8 cellular contexts compared by ENCODE assay signal in genomic region chr15:25508369-25509002, GRCh38.
DNase-seq lines count a peak whose midpoint lies in the region; ATAC-seq and TF ChIP-seq lines count a peak whose summit lies in the region.

No MANE protein-coding gene starts in this region.

- TF ChIP-seq POLR2A in HCT116 (IDR thresholded peaks at IDR 0.05; ENCODE audit: borderline replicate concordance, extremely low read depth, insufficient read depth, insufficient read length) (no peak), uterus (IDR thresholded peaks at IDR 0.05) (no peak)

- no peak overlapping the region for H3K4me2 ChIP-seq in HCT116 (ENCODE audit: low read length)

- no TSS peak for BruUV-seq in HCT116 (replicated peaks; lab: Mats Ljungman, UMichigan)

- H3K36me3 ChIP-seq in HCT116 (ENCODE audit: control insufficient read depth in 1 of 2, insufficient read depth in 2 of 2, low read length in 2 of 2) (no peaks in the 10 kb centered on the region), uterus (no peaks in the 10 kb centered on the region)

- no peak for ATAC-seq in HCT116
- ATAC-seq in activated CD8-positive, alpha-beta T cell treated with anti-CD3 and anti-CD28 coated beads, Interleukin-2, amount 10 ng/mL, durations not matched to agents 7 days and 5 days, result no peak
- no peak for ATAC-seq in GM21360 (IDR thresholded peaks at IDR 0.05; ENCODE audit: unreplicated experiment)
- no peak for ATAC-seq in T-helper 17 cell

- H3K4me1 ChIP-seq in HCT116 (ENCODE audit: control insufficient read depth in 1 of 2, insufficient read depth in 2 of 2, low read length in 2 of 2) (no peaks in the 10 kb centered on the region), uterus (no peaks in the 10 kb centered on the region)

- no peaks in the 10 kb centered on the region for H3K9me3 Mint-ChIP-seq in activated CD8-positive, alpha-beta T cell treated with anti-CD3 and anti-CD28 coated beads, Interleukin-2, amount 10 ng/mL, durations not matched to agents 7 days and 5 days (ENCODE audit: insufficient read depth)

- H3K4me1 Mint-ChIP-seq in activated CD8-positive, alpha-beta T cell treated with anti-CD3 and anti-CD28 coated beads, Interleukin-2, amount 10 ng/mL, durations not matched to agents 7 days and 5 days (ENCODE audit: low read depth), result no peaks in the 10 kb centered on the region
- H3K4me1 Mint-ChIP-seq in T-helper 17 cell, result peaks cover 3% of the 10 kb centered on the region

- H3K9me3 ChIP-seq in HCT116 (ENCODE audit: control insufficient read depth in 1 of 2, insufficient read depth in 1 of 2, low read depth in 1 of 2, low read length in 2 of 2) (peaks cover 0 to 5% of the 10 kb centered on the region in 2 experiments; a peak in 1 of 4 replicates), uterus (no peaks in the 10 kb centered on the region), T-helper 17 cell (ENCODE audit: control insufficient read depth, low read length, poor library complexity, severe bottlenecking) (no peaks in the 10 kb centered on the region)

- H3K79me2 ChIP-seq in HCT116 (ENCODE audit: insufficient read depth, low read length), result no peaks in the 10 kb centered on the region

- H2AFZ ChIP-seq in HCT116 (ENCODE audit: low read depth, low read length, poor library complexity, severe bottlenecking), result no peak overlapping the region

- H3K36me3 Mint-ChIP-seq in activated CD8-positive, alpha-beta T cell treated with anti-CD3 and anti-CD28 coated beads, Interleukin-2, amount 10 ng/mL, durations not matched to agents 7 days and 5 days (ENCODE audit: low read depth), result no peaks in the 10 kb centered on the region
- no peaks in the 10 kb centered on the region for H3K36me3 Mint-ChIP-seq in T-helper 17 cell (ENCODE audit: low read depth)

- no peaks in the 10 kb centered on the region for H3K27me3 ChIP-seq in HCT116 (ENCODE audit: insufficient read depth, low read length)
- H3K27me3 ChIP-seq in uterus, result no peaks in the 10 kb centered on the region

- DNase-seq in CMK (ENCODE audit: low read depth), result peak; percentile 7
- DNase-seq in HCT116 (ENCODE audit: low read depth, low spot score), result peak; percentile 1
- DNase-seq in activated CD8-positive, alpha-beta T cell treated with anti-CD3 and anti-CD28 coated beads, Interleukin-2, amount 10 ng/mL, durations not matched to agents 7 days and 5 days, result peak; percentile 22
- peak; percentile 68 for DNase-seq in inferior parietal cortex (ENCODE audit: extremely low spot score)
- no peak for DNase-seq in uterus
- no peak for DNase-seq in T-helper 17 cell
- no peak for DNase-seq in islet precursor cell

- H3K9me2 ChIP-seq in HCT116 (ENCODE audit: insufficient read depth), result no peaks in the 10 kb centered on the region

- intact Hi-C loops in HCT116 (cut with micrococcal nuclease), result no loop called here
- intact Hi-C loops in uterus (cut with DNase I; ENCODE audit: low total_unique reads), result no loop called here

- peak; percentile 26; the same call in 1 of the 2 replicates for TF ChIP-seq RAD21 in HCT116 (IDR thresholded peaks at IDR 0.05; ENCODE audit: low read depth)

- no peak overlapping the region for H3K4me3 ChIP-seq in HCT116 (replicated peaks in 1 of 2; ENCODE audit: low read depth in 1 of 2, low read length in 2 of 2)
- H3K4me3 ChIP-seq in uterus, result no peak overlapping the region

- H3K27me3 Mint-ChIP-seq in activated CD8-positive, alpha-beta T cell treated with anti-CD3 and anti-CD28 coated beads, Interleukin-2, amount 10 ng/mL, durations not matched to agents 7 days and 5 days (ENCODE audit: low read depth), result no peaks in the 10 kb centered on the region
- H3K27me3 Mint-ChIP-seq in T-helper 17 cell, result peaks cover 35% of the 10 kb centered on the region

- H3K27ac ChIP-seq in HCT116 (ENCODE audit: low read depth, low read length), result no peak overlapping the region
- H3K27ac ChIP-seq in uterus, result no peak overlapping the region

- no peak overlapping the region for H3K27ac Mint-ChIP-seq in activated CD8-positive, alpha-beta T cell treated with anti-CD3 and anti-CD28 coated beads, Interleukin-2, amount 10 ng/mL, durations not matched to agents 7 days and 5 days
- H3K27ac Mint-ChIP-seq in T-helper 17 cell, result no peak overlapping the region

- H4K20me1 ChIP-seq in HCT116 (ENCODE audit: insufficient read depth), result no peaks in the 10 kb centered on the region

- CTCF ChIA-PET in HCT116 (lab: Charles Lee), result interaction anchor here (0.6 to 1.1 kb wide), 4 partner anchors 68 to 1367 kb away, joined by 3 to 4 read pairs (median 4); no protein-coding TSS in a partner anchor
- CTCF ChIA-PET in activated CD8-positive, alpha-beta T cell treated with anti-CD3 and anti-CD28 coated beads, Interleukin-2, amount 10 ng/mL, durations not matched to agents 7 days and 5 days (lab: Charles Lee), result interaction anchor here (0.7 to 1.9 kb wide), 12 partner anchors 8 to 1356 kb away, joined by 3 to 20 read pairs (median 4); no protein-coding TSS in a partner anchor

- RAD21 ChIA-PET in HCT116 (lab: Charles Lee; ENCODE audit: low non-redundant PET in 1 of 2, low total read pairs in 2 of 2, uncharacterized antibody in 2 of 2, unreplicated experiment in 2 of 2), result interaction anchor here in 1 of 2 experiments (0.6 to 0.7 kb wide), 2 partner anchors 442 to 516 kb away, joined by 3 read pairs; no protein-coding TSS in a partner anchor

- POLR2A ChIA-PET in HCT116 (lab: Charles Lee), result no interaction called here
- POLR2A ChIA-PET in activated CD8-positive, alpha-beta T cell treated with anti-CD3 and anti-CD28 coated beads, Interleukin-2, amount 10 ng/mL, durations not matched to agents 7 days and 5 days (lab: Charles Lee), result no interaction called here

- H3K9ac ChIP-seq in HCT116 (ENCODE audit: low read length), result no peak overlapping the region

- peak in 2 of 3 experiments; percentile 51 to 71; a peak in 4 of 6 replicates for TF ChIP-seq CTCF in HCT116 (IDR thresholded peaks at IDR 0.05 in 2 of 3, conservative IDR thresholded peaks at IDR 0.05 in 1 of 3; ENCODE audit: borderline replicate concordance in 1 of 3, insufficient read depth in 1 of 3, low read depth in 2 of 3, low read length in 2 of 3)
- peak; percentile 54 to 67 (median 61) for TF ChIP-seq CTCF in uterus (IDR thresholded peaks at IDR 0.05)

- no peak overlapping the region for H3K4me3 Mint-ChIP-seq in activated CD8-positive, alpha-beta T cell treated with anti-CD3 and anti-CD28 coated beads, Interleukin-2, amount 10 ng/mL, durations not matched to agents 7 days and 5 days
- H3K4me3 Mint-ChIP-seq in T-helper 17 cell, result no peak overlapping the region

TF ChIP-seq in HCT116, 20 proteins besides CTCF, POLR2A, EP300 and RAD21:
- TF ChIP-seq FOSL1 (IDR thresholded peaks at IDR 0.05; ENCODE audit: low read depth), result no peak
- TF ChIP-seq SRF (IDR thresholded peaks at IDR 0.05; ENCODE audit: low read depth), result no peak
- no peak for TF ChIP-seq ATF3 (IDR thresholded peaks at IDR 0.05)
- TF ChIP-seq POLR2AphosphoS5 (IDR thresholded peaks at IDR 0.05; ENCODE audit: low read depth, low read length), result no peak
- TF ChIP-seq EGR1 (IDR thresholded peaks at IDR 0.05; ENCODE audit: low read depth), result no peak
- no peak for TF ChIP-seq SP1 (IDR thresholded peaks at IDR 0.05; ENCODE audit: low read depth)
- TF ChIP-seq SIN3A (IDR thresholded peaks at IDR 0.05; ENCODE audit: low read depth), result no peak
- TF ChIP-seq ZNF274 (IDR thresholded peaks at IDR 0.05; ENCODE audit: low read depth, low read length), result no peak
- TF ChIP-seq EZH2phosphoT487 (IDR thresholded peaks at IDR 0.05; ENCODE audit: borderline replicate concordance), result no peak
- no peak for TF ChIP-seq TCF7L2 (IDR thresholded peaks at IDR 0.05; ENCODE audit: borderline replicate concordance, extremely low read depth, insufficient read depth, insufficient read length)
- TF ChIP-seq CBX3 (IDR thresholded peaks at IDR 0.05; ENCODE audit: low read depth), result no peak
- no peak for TF ChIP-seq ZBTB33 (IDR thresholded peaks at IDR 0.05; ENCODE audit: extremely low read depth, insufficient replicate concordance, low read length)
TF ChIP-seq in HCT116: peak in this region for 0.

Comparison
In these comparisons a context has a peak if more than half of its experiments do, and no peak if none do; other contexts are left out.
1. DNase-seq: peak in CMK (single experiment), HCT116 (single experiment), activated CD8-positive, alpha-beta T cell treated with anti-CD3 and anti-CD28 coated beads, Interleukin-2, amount 10 ng/mL, durations not matched to agents 7 days and 5 days (single experiment) and inferior parietal cortex (single experiment); none in uterus (0 of 2), T-helper 17 cell (0 of 3) and islet precursor cell (single experiment).